In genomic region chr2:67322361-67323001, GRCh38 we compare ENCODE assay signal across 8 cellular contexts.
DNase-seq lines count a peak whose midpoint lies in the region; ATAC-seq and TF ChIP-seq lines count a peak whose summit lies in the region.

No MANE protein-coding gene starts in this region.

- peak overlapping the region; percentile 87 for H3K27ac Mint-ChIP-seq in Calu3 (ENCODE audit: unreplicated experiment)
- H3K27ac Mint-ChIP-seq in type B pancreatic cell = no peak overlapping the region
- no peak overlapping the region for H3K27ac Mint-ChIP-seq in activated CD8-positive, alpha-beta T cell treated with anti-CD3 and anti-CD28 coated beads, Interleukin-2, amount 10 ng/mL, durations not matched to agents 7 days and 5 days

- H3K36me3 Mint-ChIP-seq in Calu3 (ENCODE audit: insufficient read depth, unreplicated experiment) = no peaks in the 10 kb centered on the region
- no peaks in the 10 kb centered on the region for H3K36me3 Mint-ChIP-seq in type B pancreatic cell
- H3K36me3 Mint-ChIP-seq in activated CD8-positive, alpha-beta T cell treated with anti-CD3 and anti-CD28 coated beads, Interleukin-2, amount 10 ng/mL, durations not matched to agents 7 days and 5 days (ENCODE audit: low read depth) = no peaks in the 10 kb centered on the region

- DNase-seq in Calu3 = peak; percentile 73
- peak; percentile 77 for DNase-seq in M059J (ENCODE audit: low read depth)
- DNase-seq in adipocyte (ENCODE audit: low read depth) = peak; percentile 32
- DNase-seq in iris pigment epithelial cell (ENCODE audit: low read depth) = peak; percentile 32
- no peak for DNase-seq in type B pancreatic cell (ENCODE audit: extremely low spot score, unreplicated experiment)
- DNase-seq in activated CD8-positive, alpha-beta T cell treated with anti-CD3 and anti-CD28 coated beads, Interleukin-2, amount 10 ng/mL, durations not matched to agents 7 days and 5 days = no peak
- no peak for DNase-seq in activated effector memory CD4-positive, alpha-beta T cell treated with anti-CD3 and anti-CD28 coated beads, Interleukin-2, amount 50 U/mL, for 16 hours

- TF ChIP-seq CTCF in Calu3 (IDR thresholded peaks at IDR 0.05; ENCODE audit: unreplicated experiment) = peak; percentile 71
- TF ChIP-seq CTCF in type B pancreatic cell (conservative IDR thresholded peaks at IDR 0.05) = peak; percentile 65

- H3K4me3 Mint-ChIP-seq in Calu3 (ENCODE audit: low read depth, unreplicated experiment) (peak overlapping the region; percentile 12), type B pancreatic cell (no peak overlapping the region)
- H3K4me3 Mint-ChIP-seq in activated CD8-positive, alpha-beta T cell treated with anti-CD3 and anti-CD28 coated beads, Interleukin-2, amount 10 ng/mL, durations not matched to agents 7 days and 5 days = no peak overlapping the region

- peaks cover 29% of the 10 kb centered on the region for H3K4me1 Mint-ChIP-seq in Calu3 (ENCODE audit: low read depth, unreplicated experiment)
- H3K4me1 Mint-ChIP-seq in type B pancreatic cell (ENCODE audit: unreplicated experiment) = peaks cover 52% of the 10 kb centered on the region
- no peaks in the 10 kb centered on the region for H3K4me1 Mint-ChIP-seq in activated CD8-positive, alpha-beta T cell treated with anti-CD3 and anti-CD28 coated beads, Interleukin-2, amount 10 ng/mL, durations not matched to agents 7 days and 5 days (ENCODE audit: low read depth)

- intact Hi-C loops in Calu3 (cut with micrococcal nuclease; ENCODE audit: unreplicated experiment) = loop anchor here (1.0 to 10.0 kb wide), 8 partner anchors 32 to 888 kb away; partner anchors contain the start of gene MEIS1

- H3K9ac ChIP-seq in adipocyte (ENCODE audit: low read length) = no peak overlapping the region

- CTCF ChIA-PET in Calu3 (lab: Charles Lee) = interaction anchor here (1.1 kb wide), 1 partner anchor 524 kb away, joined by 4 read pairs; no protein-coding TSS in a partner anchor
- CTCF ChIA-PET in activated CD8-positive, alpha-beta T cell treated with anti-CD3 and anti-CD28 coated beads, Interleukin-2, amount 10 ng/mL, durations not matched to agents 7 days and 5 days (lab: Charles Lee) = no interaction called here

- no peaks in the 10 kb centered on the region for H3K27me3 ChIP-seq in adipocyte (replicated peaks; ENCODE audit: control insufficient read depth, insufficient read depth, low read length)

- H3K9me3 Mint-ChIP-seq in Calu3 (ENCODE audit: low read depth, unreplicated experiment) = no peaks in the 10 kb centered on the region
- H3K9me3 Mint-ChIP-seq in type B pancreatic cell = no peaks in the 10 kb centered on the region
- H3K9me3 Mint-ChIP-seq in activated CD8-positive, alpha-beta T cell treated with anti-CD3 and anti-CD28 coated beads, Interleukin-2, amount 10 ng/mL, durations not matched to agents 7 days and 5 days (ENCODE audit: insufficient read depth) = no peaks in the 10 kb centered on the region

- POLR2A ChIA-PET in activated CD8-positive, alpha-beta T cell treated with anti-CD3 and anti-CD28 coated beads, Interleukin-2, amount 10 ng/mL, durations not matched to agents 7 days and 5 days (lab: Charles Lee) = no interaction called here

- no peaks in the 10 kb centered on the region for H3K36me3 ChIP-seq in adipocyte (ENCODE audit: control insufficient read depth, insufficient read depth, low read length, severe bottlenecking)

- H3K9me3 ChIP-seq in adipocyte (ENCODE audit: control insufficient read depth, low read length) = no peaks in the 10 kb centered on the region

- no peak for ATAC-seq in activated CD8-positive, alpha-beta T cell treated with anti-CD3 and anti-CD28 coated beads, Interleukin-2, amount 10 ng/mL, durations not matched to agents 7 days and 5 days
- ATAC-seq in HG03342 (IDR thresholded peaks at IDR 0.05; ENCODE audit: unreplicated experiment) = no peak

- H3K27me3 Mint-ChIP-seq in Calu3 (ENCODE audit: unreplicated experiment) = no peaks in the 10 kb centered on the region
- no peaks in the 10 kb centered on the region for H3K27me3 Mint-ChIP-seq in type B pancreatic cell
- H3K27me3 Mint-ChIP-seq in activated CD8-positive, alpha-beta T cell treated with anti-CD3 and anti-CD28 coated beads, Interleukin-2, amount 10 ng/mL, durations not matched to agents 7 days and 5 days (ENCODE audit: low read depth) = no peaks in the 10 kb centered on the region

- H3K4me1 ChIP-seq in adipocyte (ENCODE audit: control insufficient read depth, insufficient read depth, low read length) = peaks cover 19% of the 10 kb centered on the region

- BruUV-seq in Calu3 (replicated peaks; lab: Mats Ljungman, UMichigan) = no TSS peak

- no peak overlapping the region for H3K4me3 ChIP-seq in adipocyte (ENCODE audit: low read length)

Comparison
In these comparisons a context has a peak if more than half of its experiments do, and no peak if none do; other contexts are left out.
1. DNase-seq: peak in Calu3 (single experiment), M059J (single experiment), adipocyte (single experiment) and iris pigment epithelial cell (single experiment); none in type B pancreatic cell (single experiment), activated CD8-positive, alpha-beta T cell treated with anti-CD3 and anti-CD28 coated beads, Interleukin-2, amount 10 ng/mL, durations not matched to agents 7 days and 5 days (single experiment) and activated effector memory CD4-positive, alpha-beta T cell treated with anti-CD3 and anti-CD28 coated beads, Interleukin-2, amount 50 U/mL, for 16 hours (single experiment).